8 cellular contexts compared by ENCODE assay signal in the genomic region with DNA sequence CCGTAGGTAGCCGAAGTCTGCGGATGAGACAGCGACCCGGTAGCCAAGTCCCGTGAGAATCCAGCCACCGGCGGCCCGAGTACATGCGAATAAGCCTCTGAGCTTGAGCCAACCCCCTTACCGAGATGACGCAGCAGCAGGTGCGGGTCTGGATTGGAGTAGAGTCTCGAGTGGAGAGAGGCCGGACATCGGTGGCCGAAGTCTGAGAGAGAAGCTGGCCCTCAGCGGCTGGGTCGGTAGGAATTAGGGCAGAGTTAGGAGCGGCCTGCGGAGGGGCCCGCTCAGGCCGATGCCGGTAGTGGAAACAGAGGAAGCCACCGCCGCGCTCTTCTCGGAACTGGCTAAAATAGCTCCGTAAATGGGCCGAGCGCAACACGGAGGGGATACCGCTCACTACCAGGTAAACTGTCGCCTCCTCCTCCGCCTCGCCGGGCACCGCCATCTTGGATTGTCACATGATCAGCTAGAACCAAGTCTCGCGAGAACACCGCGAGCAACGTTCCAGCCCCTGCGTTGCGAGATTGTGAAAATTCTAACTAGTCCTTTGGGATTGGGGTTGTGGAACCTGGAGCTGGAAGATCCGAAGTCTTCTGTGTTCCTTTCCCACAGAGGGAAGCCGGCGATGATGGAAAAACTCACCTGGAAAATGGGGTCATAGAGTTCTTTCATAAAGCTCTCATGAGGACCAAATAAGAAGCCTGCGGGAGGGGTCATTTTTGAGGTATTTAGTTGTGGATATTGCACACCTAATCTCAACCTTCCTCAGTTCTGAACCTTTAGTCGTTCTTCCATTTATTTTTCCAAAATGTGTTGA. TPM values are rescaled to one million over a fixed set of nuclear protein-coding genes. Genes with fewer than 3 reads are reported as not detected.
DNase-seq lines count a peak whose midpoint lies in the region; ATAC-seq and TF ChIP-seq lines count a peak whose summit lies in the region.

Gene GPATCH3 (minus strand): TSS at position 467 of the 814 bp plus-strand sequence. CDS start 25 bp downstream, at position 442.

- DNase-seq in CD1c-positive myeloid dendritic cell (ENCODE audit: extremely low spot score) = peak; percentile 94
- peak; percentile 86 for DNase-seq in KBM-7
- DNase-seq in activated T-cell treated with anti-CD3 and anti-CD28 coated beads, Interleukin-2, amount 50 U/mL, for 48 hours = peak; percentile 90 to 92
- DNase-seq in mucosa of gallbladder (ENCODE audit: low spot score) = peak; percentile 94
- peak; percentile 71 to 76 for DNase-seq in stimulated activated CD8-positive, alpha-beta memory T cell treated with anti-CD3 and anti-CD28 coated beads, Interleukin-4, amount 100 ng/mL, for 1 hour (ENCODE audit: low read depth in 2 of 2, low spot score in 1 of 2)

- WGBS in esophagus, 2 donors = 0% methylated on average over 50 of the region's 50 CpGs

- ATAC-seq in GM21381 (IDR thresholded peaks at IDR 0.05; ENCODE audit: unreplicated experiment) = peak; percentile 87

- H3K27ac ChIP-seq in esophagus (ENCODE audit: low read depth in 2 of 2, low read length in 1 of 2) = peak within 1 kb of the TSS; percentile 63 to 97

- H3K27me3 ChIP-seq in esophagus (ENCODE audit: control insufficient read depth in 1 of 2, insufficient read depth in 2 of 2, low read length in 2 of 2) = no peaks in the 10 kb centered on the region

- H3K36me3 ChIP-seq in esophagus (ENCODE audit: control insufficient read depth in 2 of 2, insufficient read depth in 2 of 2, low read length in 1 of 2) = peaks cover 7% of the 10 kb centered on the region in 2 donors

- peak within 1 kb of the TSS; percentile 73 to 99 for H3K4me3 ChIP-seq in esophagus (ENCODE audit: low read depth in 1 of 2, low read length in 2 of 2)

- no peaks in the 10 kb centered on the region for H3K9me3 ChIP-seq in esophagus (ENCODE audit: control insufficient read depth in 2 of 2, insufficient read depth in 1 of 2, low read depth in 1 of 2, low read length in 1 of 2)

- no peaks in the 10 kb centered on the region for H3K4me1 ChIP-seq in esophagus (ENCODE audit: control insufficient read depth in 2 of 2, insufficient read depth in 2 of 2, low read length in 1 of 2)

- in situ Hi-C loops in KBM-7 (cut with MboI; ENCODE audit: low pct_unique_long_range_greater_than_20kb, low sequenced_read_pairs) = no loop called here

TF ChIP-seq in PFSK-1, 5 proteins besides CTCF, POLR2A, EP300 and RAD21:
- TF ChIP-seq POLR2AphosphoS5 (IDR thresholded peaks at IDR 0.05; ENCODE audit: low read depth, low read length) (peak; percentile 95), SIN3A (IDR thresholded peaks at IDR 0.05; ENCODE audit: borderline replicate concordance, insufficient read depth, low read length) (peak; percentile 94), FOXP2 (optimal IDR thresholded peaks at IDR 0.05; ENCODE audit: borderline replicate concordance, extremely low read depth, extremely low read length, insufficient read depth) (peak; percentile 51), TAF1 (IDR thresholded peaks at IDR 0.05; ENCODE audit: borderline replicate concordance, insufficient read depth, low read length) (peak; percentile 92; the same call in 1 of the 2 replicates)
- TF ChIP-seq, protein P1, sequence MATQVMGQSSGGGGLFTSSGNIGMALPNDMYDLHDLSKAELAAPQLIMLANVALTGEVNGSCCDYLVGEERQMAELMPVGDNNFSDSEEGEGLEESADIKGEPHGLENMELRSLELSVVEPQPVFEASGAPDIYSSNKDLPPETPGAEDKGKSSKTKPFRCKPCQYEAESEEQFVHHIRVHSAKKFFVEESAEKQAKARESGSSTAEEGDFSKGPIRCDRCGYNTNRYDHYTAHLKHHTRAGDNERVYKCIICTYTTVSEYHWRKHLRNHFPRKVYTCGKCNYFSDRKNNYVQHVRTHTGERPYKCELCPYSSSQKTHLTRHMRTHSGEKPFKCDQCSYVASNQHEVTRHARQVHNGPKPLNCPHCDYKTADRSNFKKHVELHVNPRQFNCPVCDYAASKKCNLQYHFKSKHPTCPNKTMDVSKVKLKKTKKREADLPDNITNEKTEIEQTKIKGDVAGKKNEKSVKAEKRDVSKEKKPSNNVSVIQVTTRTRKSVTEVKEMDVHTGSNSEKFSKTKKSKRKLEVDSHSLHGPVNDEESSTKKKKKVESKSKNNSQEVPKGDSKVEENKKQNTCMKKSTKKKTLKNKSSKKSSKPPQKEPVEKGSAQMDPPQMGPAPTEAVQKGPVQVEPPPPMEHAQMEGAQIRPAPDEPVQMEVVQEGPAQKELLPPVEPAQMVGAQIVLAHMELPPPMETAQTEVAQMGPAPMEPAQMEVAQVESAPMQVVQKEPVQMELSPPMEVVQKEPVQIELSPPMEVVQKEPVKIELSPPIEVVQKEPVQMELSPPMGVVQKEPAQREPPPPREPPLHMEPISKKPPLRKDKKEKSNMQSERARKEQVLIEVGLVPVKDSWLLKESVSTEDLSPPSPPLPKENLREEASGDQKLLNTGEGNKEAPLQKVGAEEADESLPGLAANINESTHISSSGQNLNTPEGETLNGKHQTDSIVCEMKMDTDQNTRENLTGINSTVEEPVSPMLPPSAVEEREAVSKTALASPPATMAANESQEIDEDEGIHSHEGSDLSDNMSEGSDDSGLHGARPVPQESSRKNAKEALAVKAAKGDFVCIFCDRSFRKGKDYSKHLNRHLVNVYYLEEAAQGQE (IDR thresholded peaks at IDR 0.05; ENCODE audit: insufficient read depth in 1 of 2, low read depth in 2 of 2, low read length in 2 of 2) = 0 out of 4 replicates have a peak, but pooled peaks of 1 of the 2 experiments have one; percentile 38

RNA-seq across cellular contexts. Expression of gene GPATCH3, which starts in this region (rescaled TPM):
- polyA plus RNA-seq in PFSK-1 (2012; ENCODE audit: insufficient read length, low read depth) = 21.6 TPM
- polyA plus RNA-seq in esophagus = 1 to 10 TPM; 6.9 to 7.0 TPM
- total RNA-seq in mucosa of gallbladder = 13.7 TPM

Comparison
In these comparisons a context has a peak if more than half of its experiments do, and no peak if none do; other contexts are left out.
1. Peak in every context shown above with its lines: DNase-seq, ATAC-seq, H3K4me3 ChIP-seq and H3K27ac ChIP-seq.